ENCODE assay signal across 10 cellular contexts in genomic region chr5:171310816-171311697, GRCh38. TPM values are rescaled to one million over a fixed set of nuclear protein-coding genes. Genes with fewer than 3 reads are reported as not detected.
A peak's percentile ranks its signal among the peaks of the same experiment; 100 is the strongest.
DNase-seq lines count a peak whose midpoint lies in the region; ATAC-seq and TF ChIP-seq lines count a peak whose summit lies in the region.
"Had no signal": no experiment of that assay in that cellular context is flagged by ENCODE, and none has a peak within 500 bp of the region (broad histone marks: within the 10 kb centered on the region; RNA-seq: fewer than 3 reads in every experiment).

No MANE protein-coding gene starts in this region.

- POLR2A ChIA-PET in activated CD8-positive, alpha-beta T cell treated with anti-CD3 and anti-CD28 coated beads for 36 hours (lab: Charles Lee), result no interaction called here

- no peak for TF ChIP-seq CTCF in left ventricle myocardium inferior (IDR thresholded peaks at IDR 0.05; ENCODE audit: borderline replicate concordance)
- no peak for TF ChIP-seq CTCF in activated CD8-positive, alpha-beta T cell treated with anti-CD3 and anti-CD28 coated beads for 36 hours (IDR thresholded peaks at IDR 0.05)

- no peaks in the 10 kb centered on the region for H3K36me3 Mint-ChIP-seq in activated CD8-positive, alpha-beta T cell treated with anti-CD3 and anti-CD28 coated beads for 36 hours (ENCODE audit: low read depth)

- H3K4me3 ChIP-seq in left ventricle myocardium inferior, result peak overlapping the region; percentile 51

- H3K27ac Mint-ChIP-seq in activated CD8-positive, alpha-beta T cell treated with anti-CD3 and anti-CD28 coated beads for 36 hours, result no peak overlapping the region

- no peak overlapping the region for H3K4me3 Mint-ChIP-seq in activated CD8-positive, alpha-beta T cell treated with anti-CD3 and anti-CD28 coated beads for 36 hours

- intact Hi-C loops in left ventricle myocardium inferior (cut with micrococcal nuclease) (no loop called here), Right ventricle myocardium inferior (cut with DNase I) (no loop called here), left colon (cut with DNase I, micrococcal nuclease) (no loop called here)
- intact Hi-C loops in activated CD8-positive, alpha-beta T cell treated with anti-CD3 and anti-CD28 coated beads for 36 hours (cut with micrococcal nuclease), result no loop called here

- DNase-seq in left ventricle myocardium inferior (no peak), Right ventricle myocardium inferior (ENCODE audit: missing footprints) (no peak), left colon (no peak)
- DNase-seq in activated CD8-positive, alpha-beta T cell treated with anti-CD3 and anti-CD28 coated beads for 36 hours, result no peak
- DNase-seq in activated naive CD4-positive, alpha-beta T cell treated with anti-CD3 and anti-CD28 coated beads, Interleukin-2, amount 50 U/mL, for 16 hours, result no peak

- peaks cover 100% of the 10 kb centered on the region for H3K27me3 ChIP-seq in left ventricle myocardium inferior (ENCODE audit: low read depth)

- H3K27ac ChIP-seq in left ventricle myocardium inferior (replicated peaks), result no peak overlapping the region

- H3K9me3 Mint-ChIP-seq in activated CD8-positive, alpha-beta T cell treated with anti-CD3 and anti-CD28 coated beads for 36 hours, result no peaks in the 10 kb centered on the region

- CTCF ChIA-PET in activated CD8-positive, alpha-beta T cell treated with anti-CD3 and anti-CD28 coated beads for 36 hours (lab: Charles Lee), result no interaction called here

- no peak for ATAC-seq in Right ventricle myocardium inferior
- ATAC-seq in activated CD8-positive, alpha-beta T cell treated with anti-CD3 and anti-CD28 coated beads for 36 hours, result peak; percentile 35
- ATAC-seq in left colon, result peak; percentile 12
- ATAC-seq in GM18868 (IDR thresholded peaks at IDR 0.05; ENCODE audit: unreplicated experiment), result no peak
- ATAC-seq in HG03378 (IDR thresholded peaks at IDR 0.05; ENCODE audit: unreplicated experiment), result no peak
- ATAC-seq in GM18907 (IDR thresholded peaks at IDR 0.05; ENCODE audit: unreplicated experiment), result no peak

- peaks cover 68% of the 10 kb centered on the region for H3K27me3 Mint-ChIP-seq in activated CD8-positive, alpha-beta T cell treated with anti-CD3 and anti-CD28 coated beads for 36 hours

- no peaks in the 10 kb centered on the region for H3K36me3 ChIP-seq in left ventricle myocardium inferior

- H3K9me3 ChIP-seq in left ventricle myocardium inferior (replicated peaks), result no peaks in the 10 kb centered on the region

- H3K4me1 Mint-ChIP-seq in activated CD8-positive, alpha-beta T cell treated with anti-CD3 and anti-CD28 coated beads for 36 hours (ENCODE audit: low read depth), result peaks cover 22% of the 10 kb centered on the region

- H3K4me1 ChIP-seq in left ventricle myocardium inferior, result peaks cover 61% of the 10 kb centered on the region

RNA-seq across cellular contexts. Expression of gene TLX3, which starts 2.0 kb away (rescaled TPM):
- total RNA-seq in left ventricle myocardium inferior, result not detected
- not detected for total RNA-seq in Right ventricle myocardium inferior
- not detected for total RNA-seq in activated CD8-positive, alpha-beta T cell treated with anti-CD3 and anti-CD28 coated beads for 36 hours
- not detected for total RNA-seq in left colon
- total RNA-seq: skeletal muscle tissue; T-helper 1 cell treated with Interleukin-12 subunit alpha and Interleukin-12 subunit beta and Interleukin-4 antibody, amounts not matched to agents 30 ng/mL and 1 ng/mL, for 36 hours had no signal

Comparison
In these comparisons a context has a peak if more than half of its experiments do, and no peak if none do; other contexts are left out.
1. ATAC-seq: peak in activated CD8-positive, alpha-beta T cell treated with anti-CD3 and anti-CD28 coated beads for 36 hours (single experiment) and left colon (single experiment); none in Right ventricle myocardium inferior (single experiment), GM18868 (single experiment), HG03378 (single experiment) and GM18907 (single experiment).